In the genomic region with DNA sequence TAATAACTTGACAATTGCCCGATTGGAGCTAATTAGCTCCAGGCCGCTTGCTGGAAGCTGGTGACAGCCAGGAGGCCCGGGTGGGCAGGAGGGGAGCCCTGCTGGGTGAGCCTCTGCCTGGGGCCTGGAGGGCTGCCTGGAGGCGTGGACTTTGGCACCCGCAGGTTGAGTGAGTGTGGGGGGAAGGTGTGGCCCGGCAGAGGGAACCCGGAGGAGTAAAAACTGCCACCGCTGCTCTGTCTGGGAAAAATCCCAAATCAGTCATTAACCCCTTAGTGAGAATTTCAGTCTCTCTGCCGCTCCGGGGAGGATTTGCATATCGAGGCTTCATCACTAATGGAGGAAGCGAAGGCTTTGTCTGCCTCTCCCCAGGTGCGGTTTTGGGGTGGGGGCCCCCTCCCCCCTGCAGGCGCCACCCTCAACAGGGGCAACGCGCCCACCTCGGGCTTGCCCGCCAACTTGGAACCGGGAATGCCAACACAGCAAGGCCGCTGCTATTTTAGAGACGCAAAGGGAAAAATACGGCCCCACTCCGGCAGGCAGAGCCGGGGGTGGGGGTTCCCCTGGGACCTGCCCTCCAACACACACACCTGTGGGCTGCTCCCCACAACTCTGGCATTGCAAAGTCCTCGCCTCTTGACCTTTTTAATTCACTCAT, we compare ENCODE assay signal across 1 cellular context.
A peak's percentile ranks its signal among the peaks of the same experiment; 100 is the strongest.
TF ChIP-seq lines count a peak whose summit lies in the region.

No MANE protein-coding gene starts in this region.

TF ChIP-seq in GM12878, 131 proteins besides CTCF, POLR2A, EP300 and RAD21 (continued from another document):
- TF ChIP-seq, protein P1, sequence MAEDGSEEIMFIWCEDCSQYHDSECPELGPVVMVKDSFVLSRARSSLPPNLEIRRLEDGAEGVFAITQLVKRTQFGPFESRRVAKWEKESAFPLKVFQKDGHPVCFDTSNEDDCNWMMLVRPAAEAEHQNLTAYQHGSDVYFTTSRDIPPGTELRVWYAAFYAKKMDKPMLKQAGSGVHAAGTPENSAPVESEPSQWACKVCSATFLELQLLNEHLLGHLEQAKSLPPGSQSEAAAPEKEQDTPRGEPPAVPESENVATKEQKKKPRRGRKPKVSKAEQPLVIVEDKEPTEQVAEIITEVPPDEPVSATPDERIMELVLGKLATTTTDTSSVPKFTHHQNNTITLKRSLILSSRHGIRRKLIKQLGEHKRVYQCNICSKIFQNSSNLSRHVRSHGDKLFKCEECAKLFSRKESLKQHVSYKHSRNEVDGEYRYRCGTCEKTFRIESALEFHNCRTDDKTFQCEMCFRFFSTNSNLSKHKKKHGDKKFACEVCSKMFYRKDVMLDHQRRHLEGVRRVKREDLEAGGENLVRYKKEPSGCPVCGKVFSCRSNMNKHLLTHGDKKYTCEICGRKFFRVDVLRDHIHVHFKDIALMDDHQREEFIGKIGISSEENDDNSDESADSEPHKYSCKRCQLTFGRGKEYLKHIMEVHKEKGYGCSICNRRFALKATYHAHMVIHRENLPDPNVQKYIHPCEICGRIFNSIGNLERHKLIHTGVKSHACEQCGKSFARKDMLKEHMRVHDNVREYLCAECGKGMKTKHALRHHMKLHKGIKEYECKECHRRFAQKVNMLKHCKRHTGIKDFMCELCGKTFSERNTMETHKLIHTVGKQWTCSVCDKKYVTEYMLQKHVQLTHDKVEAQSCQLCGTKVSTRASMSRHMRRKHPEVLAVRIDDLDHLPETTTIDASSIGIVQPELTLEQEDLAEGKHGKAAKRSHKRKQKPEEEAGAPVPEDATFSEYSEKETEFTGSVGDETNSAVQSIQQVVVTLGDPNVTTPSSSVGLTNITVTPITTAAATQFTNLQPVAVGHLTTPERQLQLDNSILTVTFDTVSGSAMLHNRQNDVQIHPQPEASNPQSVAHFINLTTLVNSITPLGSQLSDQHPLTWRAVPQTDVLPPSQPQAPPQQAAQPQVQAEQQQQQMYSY (CRISPR knock-in tag; IDR thresholded peaks at IDR 0.05): no peak
- TF ChIP-seq RBBP5 (conservative IDR thresholded peaks at IDR 0.05) (no peak), ZZZ3 (IDR thresholded peaks at IDR 0.05; ENCODE audit: control insufficient read depth, insufficient read length, low read depth) (no peak), IKZF2 (IDR thresholded peaks at IDR 0.05) (peak; percentile 57 to 62), RFX5 (IDR thresholded peaks at IDR 0.05; ENCODE audit: low read depth, low read length) (no peak), CBX5 (IDR thresholded peaks at IDR 0.05; ENCODE audit: low read depth) (no peak), FOXM1 (IDR thresholded peaks at IDR 0.05; ENCODE audit: low read depth, low read length) (no peak), KLF5 (IDR thresholded peaks at IDR 0.05; ENCODE audit: partially characterized antibody) (no peak), GABPA (IDR thresholded peaks at IDR 0.05; ENCODE audit: low read depth) (no peak), SPI1 (IDR thresholded peaks at IDR 0.05; ENCODE audit: borderline replicate concordance, insufficient read depth, low read depth, low read length) (no peak), NFYA (IDR thresholded peaks at IDR 0.05; ENCODE audit: borderline replicate concordance, low read depth, low read length) (no peak), RB1 (IDR thresholded peaks at IDR 0.05; ENCODE audit: borderline replicate concordance) (no peak), NFXL1 (IDR thresholded peaks at IDR 0.05; ENCODE audit: borderline replicate concordance) (no peak), HDAC6 (IDR thresholded peaks at IDR 0.05; ENCODE audit: unreplicated experiment) (no peak), SREBF2 (IDR thresholded peaks at IDR 0.05; ENCODE audit: low read length) (no peak), CHD4 (IDR thresholded peaks at IDR 0.05) (no peak), NR2C2 (IDR thresholded peaks at IDR 0.05; ENCODE audit: borderline replicate concordance, control insufficient read depth, insufficient read length, low read depth) (no peak), KAT2A (conservative IDR thresholded peaks at IDR 0.05; ENCODE audit: control insufficient read depth, low read depth, low read length) (no peak), SMAD5 (IDR thresholded peaks at IDR 0.05; ENCODE audit: low read depth) (no peak)
- TF ChIP-seq, protein P2, sequence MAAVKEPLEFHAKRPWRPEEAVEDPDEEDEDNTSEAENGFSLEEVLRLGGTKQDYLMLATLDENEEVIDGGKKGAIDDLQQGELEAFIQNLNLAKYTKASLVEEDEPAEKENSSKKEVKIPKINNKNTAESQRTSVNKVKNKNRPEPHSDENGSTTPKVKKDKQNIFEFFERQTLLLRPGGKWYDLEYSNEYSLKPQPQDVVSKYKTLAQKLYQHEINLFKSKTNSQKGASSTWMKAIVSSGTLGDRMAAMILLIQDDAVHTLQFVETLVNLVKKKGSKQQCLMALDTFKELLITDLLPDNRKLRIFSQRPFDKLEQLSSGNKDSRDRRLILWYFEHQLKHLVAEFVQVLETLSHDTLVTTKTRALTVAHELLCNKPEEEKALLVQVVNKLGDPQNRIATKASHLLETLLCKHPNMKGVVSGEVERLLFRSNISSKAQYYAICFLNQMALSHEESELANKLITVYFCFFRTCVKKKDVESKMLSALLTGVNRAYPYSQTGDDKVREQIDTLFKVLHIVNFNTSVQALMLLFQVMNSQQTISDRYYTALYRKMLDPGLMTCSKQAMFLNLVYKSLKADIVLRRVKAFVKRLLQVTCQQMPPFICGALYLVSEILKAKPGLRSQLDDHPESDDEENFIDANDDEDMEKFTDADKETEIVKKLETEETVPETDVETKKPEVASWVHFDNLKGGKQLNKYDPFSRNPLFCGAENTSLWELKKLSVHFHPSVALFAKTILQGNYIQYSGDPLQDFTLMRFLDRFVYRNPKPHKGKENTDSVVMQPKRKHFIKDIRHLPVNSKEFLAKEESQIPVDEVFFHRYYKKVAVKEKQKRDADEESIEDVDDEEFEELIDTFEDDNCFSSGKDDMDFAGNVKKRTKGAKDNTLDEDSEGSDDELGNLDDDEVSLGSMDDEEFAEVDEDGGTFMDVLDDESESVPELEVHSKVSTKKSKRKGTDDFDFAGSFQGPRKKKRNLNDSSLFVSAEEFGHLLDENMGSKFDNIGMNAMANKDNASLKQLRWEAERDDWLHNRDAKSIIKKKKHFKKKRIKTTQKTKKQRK (IDR thresholded peaks at IDR 0.05; ENCODE audit: low read depth, low read length): no peak
- TF ChIP-seq, protein P3, sequence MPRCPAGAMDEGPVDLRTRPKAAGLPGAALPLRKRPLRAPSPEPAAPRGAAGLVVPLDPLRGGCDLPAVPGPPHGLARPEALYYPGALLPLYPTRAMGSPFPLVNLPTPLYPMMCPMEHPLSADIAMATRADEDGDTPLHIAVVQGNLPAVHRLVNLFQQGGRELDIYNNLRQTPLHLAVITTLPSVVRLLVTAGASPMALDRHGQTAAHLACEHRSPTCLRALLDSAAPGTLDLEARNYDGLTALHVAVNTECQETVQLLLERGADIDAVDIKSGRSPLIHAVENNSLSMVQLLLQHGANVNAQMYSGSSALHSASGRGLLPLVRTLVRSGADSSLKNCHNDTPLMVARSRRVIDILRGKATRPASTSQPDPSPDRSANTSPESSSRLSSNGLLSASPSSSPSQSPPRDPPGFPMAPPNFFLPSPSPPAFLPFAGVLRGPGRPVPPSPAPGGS (IDR thresholded peaks at IDR 0.05; ENCODE audit: borderline replicate concordance, insufficient read depth, low read depth, low read length, poor library complexity, severe bottlenecking): no peak
- TF ChIP-seq, protein P4, sequence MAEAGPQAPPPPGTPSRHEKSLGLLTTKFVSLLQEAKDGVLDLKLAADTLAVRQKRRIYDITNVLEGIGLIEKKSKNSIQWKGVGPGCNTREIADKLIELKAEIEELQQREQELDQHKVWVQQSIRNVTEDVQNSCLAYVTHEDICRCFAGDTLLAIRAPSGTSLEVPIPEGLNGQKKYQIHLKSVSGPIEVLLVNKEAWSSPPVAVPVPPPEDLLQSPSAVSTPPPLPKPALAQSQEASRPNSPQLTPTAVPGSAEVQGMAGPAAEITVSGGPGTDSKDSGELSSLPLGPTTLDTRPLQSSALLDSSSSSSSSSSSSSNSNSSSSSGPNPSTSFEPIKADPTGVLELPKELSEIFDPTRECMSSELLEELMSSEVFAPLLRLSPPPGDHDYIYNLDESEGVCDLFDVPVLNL (IDR thresholded peaks at IDR 0.05; ENCODE audit: low read depth, low read length): no peak
- TF ChIP-seq, protein P5, sequence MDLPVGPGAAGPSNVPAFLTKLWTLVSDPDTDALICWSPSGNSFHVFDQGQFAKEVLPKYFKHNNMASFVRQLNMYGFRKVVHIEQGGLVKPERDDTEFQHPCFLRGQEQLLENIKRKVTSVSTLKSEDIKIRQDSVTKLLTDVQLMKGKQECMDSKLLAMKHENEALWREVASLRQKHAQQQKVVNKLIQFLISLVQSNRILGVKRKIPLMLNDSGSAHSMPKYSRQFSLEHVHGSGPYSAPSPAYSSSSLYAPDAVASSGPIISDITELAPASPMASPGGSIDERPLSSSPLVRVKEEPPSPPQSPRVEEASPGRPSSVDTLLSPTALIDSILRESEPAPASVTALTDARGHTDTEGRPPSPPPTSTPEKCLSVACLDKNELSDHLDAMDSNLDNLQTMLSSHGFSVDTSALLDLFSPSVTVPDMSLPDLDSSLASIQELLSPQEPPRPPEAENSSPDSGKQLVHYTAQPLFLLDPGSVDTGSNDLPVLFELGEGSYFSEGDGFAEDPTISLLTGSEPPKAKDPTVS (IDR thresholded peaks at IDR 0.05; ENCODE audit: low read depth, low read length): no peak
- TF ChIP-seq, protein P6, sequence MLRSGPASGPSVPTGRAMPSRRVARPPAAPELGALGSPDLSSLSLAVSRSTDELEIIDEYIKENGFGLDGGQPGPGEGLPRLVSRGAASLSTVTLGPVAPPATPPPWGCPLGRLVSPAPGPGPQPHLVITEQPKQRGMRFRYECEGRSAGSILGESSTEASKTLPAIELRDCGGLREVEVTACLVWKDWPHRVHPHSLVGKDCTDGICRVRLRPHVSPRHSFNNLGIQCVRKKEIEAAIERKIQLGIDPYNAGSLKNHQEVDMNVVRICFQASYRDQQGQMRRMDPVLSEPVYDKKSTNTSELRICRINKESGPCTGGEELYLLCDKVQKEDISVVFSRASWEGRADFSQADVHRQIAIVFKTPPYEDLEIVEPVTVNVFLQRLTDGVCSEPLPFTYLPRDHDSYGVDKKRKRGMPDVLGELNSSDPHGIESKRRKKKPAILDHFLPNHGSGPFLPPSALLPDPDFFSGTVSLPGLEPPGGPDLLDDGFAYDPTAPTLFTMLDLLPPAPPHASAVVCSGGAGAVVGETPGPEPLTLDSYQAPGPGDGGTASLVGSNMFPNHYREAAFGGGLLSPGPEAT (IDR thresholded peaks at IDR 0.05; ENCODE audit: low read depth): peak; percentile 41; the same call in 1 of the 2 replicates
TF ChIP-seq in GM12878: peak in this region for 12.
